In genomic region chr19:7596191-7596937, GRCh38 we compare ENCODE assay signal across 9 cellular contexts. TPM values are rescaled to one million over a fixed set of nuclear protein-coding genes. Genes with fewer than 3 reads are reported as not detected.
DNase-seq lines count a peak whose midpoint lies in the region; ATAC-seq and TF ChIP-seq lines count a peak whose summit lies in the region.
"Had no signal": no experiment of that assay in that cellular context is flagged by ENCODE, and none has a peak within 500 bp of the region (broad histone marks: within the 10 kb centered on the region; RNA-seq: fewer than 3 reads in every experiment).

No MANE protein-coding gene starts in this region.

- POLR2A ChIA-PET in CD8-positive, alpha-beta T cell (lab: Charles Lee) = interaction anchor here (1.3 to 1.7 kb wide), 2 partner anchors 9 to 34 kb away, joined by 3 to 4 read pairs; no protein-coding TSS in a partner anchor
- POLR2A ChIA-PET in naive thymus-derived CD8-positive, alpha-beta T cell (lab: Charles Lee) = interaction anchor here (1.4 kb wide), 1 partner anchor 31 kb away, joined by 3 read pairs; no protein-coding TSS in a partner anchor

- no peak for DNase-seq in CD8-positive, alpha-beta T cell
- DNase-seq in central memory CD8-positive, alpha-beta T cell (ENCODE audit: low spot score in 2 of 2) = no peak
- DNase-seq in naive thymus-derived CD8-positive, alpha-beta T cell = peak in 1 of 10 donors; percentile 11

- H3K4me3 ChIP-seq in CD8-positive, alpha-beta T cell (ENCODE audit: low read depth, low read length) = peak overlapping the region; percentile 27

- peaks cover 9% of the 10 kb centered on the region for H3K4me1 ChIP-seq in CD8-positive, alpha-beta T cell (ENCODE audit: insufficient read depth, low read length)

- peaks cover 10% of the 10 kb centered on the region for H3K4me1 Mint-ChIP-seq in CD8-positive, alpha-beta T cell (ENCODE audit: low read depth)
- H3K4me1 Mint-ChIP-seq in central memory CD8-positive, alpha-beta T cell = peaks cover 11% of the 10 kb centered on the region
- H3K4me1 Mint-ChIP-seq in naive thymus-derived CD8-positive, alpha-beta T cell = peaks cover 4 to 8% (median 6%) of the 10 kb centered on the region in 4 donors

- CTCF ChIA-PET in CD8-positive, alpha-beta T cell (lab: Charles Lee) = interaction anchor here (0.5 to 0.8 kb wide), 2 partner anchors 28 to 356 kb away, joined by 3 to 5 read pairs; no protein-coding TSS in a partner anchor

- H3K36me3 ChIP-seq in CD8-positive, alpha-beta T cell (ENCODE audit: insufficient read depth, low read length) = no peaks in the 10 kb centered on the region

- H3K27me3 ChIP-seq in CD8-positive, alpha-beta T cell (ENCODE audit: insufficient read depth, low read length) = peaks cover 4% of the 10 kb centered on the region

- H3K9me3 Mint-ChIP-seq in CD8-positive, alpha-beta T cell = no peaks in the 10 kb centered on the region
- H3K9me3 Mint-ChIP-seq in central memory CD8-positive, alpha-beta T cell = no peaks in the 10 kb centered on the region
- no peaks in the 10 kb centered on the region for H3K9me3 Mint-ChIP-seq in naive thymus-derived CD8-positive, alpha-beta T cell

- H3K9me3 ChIP-seq in CD8-positive, alpha-beta T cell (ENCODE audit: low read length) = no peaks in the 10 kb centered on the region

- peaks cover 37% of the 10 kb centered on the region for H3K27me3 Mint-ChIP-seq in CD8-positive, alpha-beta T cell (ENCODE audit: low read depth)
- peaks cover 65% of the 10 kb centered on the region for H3K27me3 Mint-ChIP-seq in central memory CD8-positive, alpha-beta T cell
- peaks cover 13 to 51% (median 35%) of the 10 kb centered on the region in 5 donors for H3K27me3 Mint-ChIP-seq in naive thymus-derived CD8-positive, alpha-beta T cell

- H3K27ac Mint-ChIP-seq in CD8-positive, alpha-beta T cell = no peak overlapping the region
- no peak overlapping the region for H3K27ac Mint-ChIP-seq in central memory CD8-positive, alpha-beta T cell (ENCODE audit: low read depth)
- no peak overlapping the region for H3K27ac Mint-ChIP-seq in naive thymus-derived CD8-positive, alpha-beta T cell

- no peak for TF ChIP-seq CTCF in CD8-positive, alpha-beta T cell (IDR thresholded peaks at IDR 0.05)

- H3K36me3 Mint-ChIP-seq in CD8-positive, alpha-beta T cell = no peaks in the 10 kb centered on the region
- H3K36me3 Mint-ChIP-seq in central memory CD8-positive, alpha-beta T cell (ENCODE audit: insufficient read depth) = peaks cover 2% of the 10 kb centered on the region
- peaks cover 0 to 3% (median 0%) of the 10 kb centered on the region in 3 donors for H3K36me3 Mint-ChIP-seq in naive thymus-derived CD8-positive, alpha-beta T cell

- intact Hi-C loops in CD8-positive, alpha-beta T cell (cut with DNase I, micrococcal nuclease) = no loop called here

- ATAC-seq in CD8-positive, alpha-beta T cell = no peak
- peak; percentile 4 for ATAC-seq in HG02885 (IDR thresholded peaks at IDR 0.05; ENCODE audit: poor library complexity, unreplicated experiment)
- no peak for ATAC-seq in central memory CD8-positive, alpha-beta T cell (replicated peaks; ENCODE audit: extremely low read depth, poor library complexity, severe bottlenecking)
- peak; percentile 2 to 8 for ATAC-seq in naive thymus-derived CD8-positive, alpha-beta T cell
- no peak for ATAC-seq in GM19351 (IDR thresholded peaks at IDR 0.05; ENCODE audit: unreplicated experiment)
- ATAC-seq in HG02642 (IDR thresholded peaks at IDR 0.05; ENCODE audit: poor library complexity, unreplicated experiment) = no peak
- ATAC-seq in GM21528 (IDR thresholded peaks at IDR 0.05; ENCODE audit: low FRiP score, unreplicated experiment) = no peak
- no peak for ATAC-seq in HG02852 (IDR thresholded peaks at IDR 0.05; ENCODE audit: unreplicated experiment)

- no peak overlapping the region for H3K27ac ChIP-seq in CD8-positive, alpha-beta T cell (ENCODE audit: low read depth, low read length)

- peak overlapping the region; percentile 72 for H3K4me3 Mint-ChIP-seq in CD8-positive, alpha-beta T cell
- peak overlapping the region; percentile 72 for H3K4me3 Mint-ChIP-seq in central memory CD8-positive, alpha-beta T cell
- H3K4me3 Mint-ChIP-seq in naive thymus-derived CD8-positive, alpha-beta T cell = peak overlapping the region; percentile 40 to 86 (median 68)

RNA-seq across cellular contexts. Expression of gene CAMSAP3, which starts 0.7 kb away (rescaled TPM):
- under 1 TPM; 0.28 to 0.33 TPM for total RNA-seq in CD8-positive, alpha-beta T cell
- 1 to 10 TPM in 1 of 2 experiments, under 1 TPM in 1; 0.99 to 2.2 TPM for total RNA-seq in naive thymus-derived CD8-positive, alpha-beta T cell
- polyA plus RNA-seq in naive thymus-derived CD8-positive, alpha-beta T cell = under 1 TPM in 2 of 3 donors, not detected in 1; 0.20 to 0.58 TPM

RNA-seq across cellular contexts. Expression of gene XAB2, which starts 33.0 kb away (rescaled TPM):
- 100 to 1,000 TPM; 127 to 133 TPM for total RNA-seq in CD8-positive, alpha-beta T cell
- total RNA-seq in naive thymus-derived CD8-positive, alpha-beta T cell = 10 to 100 TPM; 70.2 to 71.0 TPM
- polyA plus RNA-seq in naive thymus-derived CD8-positive, alpha-beta T cell = 10 to 100 TPM in 1 of 3 donors, 1 to 10 TPM in 2; 6.6 to 17.6 (median 9.9) TPM

RNA-seq across cellular contexts. Expression of gene PET100, which starts 33.2 kb away (rescaled TPM):
- 100 to 1,000 TPM; 186 to 188 TPM for total RNA-seq in CD8-positive, alpha-beta T cell
- total RNA-seq in naive thymus-derived CD8-positive, alpha-beta T cell = 100 to 1,000 TPM; 124 to 128 TPM
- polyA plus RNA-seq in naive thymus-derived CD8-positive, alpha-beta T cell = 100 to 1,000 TPM; 190 to 299 (median 289) TPM

RNA-seq across cellular contexts. Expression of gene PCP2, which starts 37.2 kb away (rescaled TPM):
- total RNA-seq in CD8-positive, alpha-beta T cell = 1 to 10 TPM; 1.1 to 1.7 TPM
- total RNA-seq in naive thymus-derived CD8-positive, alpha-beta T cell = 1 to 10 TPM; 5.2 to 8.4 TPM
- under 1 TPM in 1 of 3 donors, not detected in 2; 0.76 TPM for polyA plus RNA-seq in naive thymus-derived CD8-positive, alpha-beta T cell
- total RNA-seq: lung microvascular endothelial cell had no signal

RNA-seq across cellular contexts. Expression of gene STXBP2, which starts 40.5 kb away (rescaled TPM):
- total RNA-seq in CD8-positive, alpha-beta T cell = 100 to 1,000 TPM; 260 to 270 TPM
- total RNA-seq in naive thymus-derived CD8-positive, alpha-beta T cell = 100 to 1,000 TPM; 165 to 184 TPM
- polyA plus RNA-seq in naive thymus-derived CD8-positive, alpha-beta T cell = 10 to 100 TPM; 50.4 to 63.2 (median 54.9) TPM

Comparison
In these comparisons a context has a peak if more than half of its experiments do, and no peak if none do; other contexts are left out.
1. ATAC-seq: peak in HG02885 (single experiment) and naive thymus-derived CD8-positive, alpha-beta T cell (2 of 2); none in CD8-positive, alpha-beta T cell (single experiment), central memory CD8-positive, alpha-beta T cell (single experiment), GM19351 (single experiment), HG02642 (single experiment), GM21528 (single experiment) and HG02852 (single experiment).
2. Peak in every context shown above with its lines, with median percentiles within 50 percentile points of each other: H3K4me3 Mint-ChIP-seq.